In the genomic region with DNA sequence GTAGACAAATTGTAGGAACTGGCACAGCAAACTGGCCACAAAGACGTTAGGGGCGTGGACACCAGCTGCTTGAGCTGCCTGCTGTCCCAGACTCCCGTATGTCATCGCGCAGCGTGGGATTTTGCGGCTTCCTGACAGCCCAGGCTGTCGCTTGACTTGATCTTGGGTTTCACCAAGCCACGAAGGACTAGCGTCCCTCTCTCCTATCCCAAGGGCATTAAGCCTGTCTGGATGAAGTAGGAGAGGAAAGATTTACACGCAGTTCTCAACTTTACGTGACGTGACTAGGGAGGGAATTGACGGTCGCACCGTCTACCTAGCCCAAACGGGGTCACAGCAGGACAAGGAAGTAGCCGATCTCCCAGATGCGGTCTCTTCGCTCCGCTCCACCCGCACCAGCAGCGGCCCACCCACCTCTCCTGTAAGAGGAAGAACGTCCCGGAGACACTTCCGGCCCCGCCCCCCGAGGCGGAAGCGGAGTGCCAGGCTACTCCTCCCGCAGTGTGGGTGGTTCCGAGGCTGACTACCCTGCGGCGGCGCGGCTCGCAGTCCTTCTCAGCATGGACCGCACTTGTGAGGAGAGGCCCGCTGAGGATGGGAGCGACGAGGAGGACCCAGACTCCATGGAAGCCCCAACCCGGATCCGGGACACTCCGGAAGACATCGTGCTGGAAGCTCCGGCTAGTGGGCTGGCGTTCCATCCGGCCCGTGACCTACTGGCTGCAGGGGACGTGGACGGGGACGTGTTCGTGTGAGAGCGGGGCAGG, we compare ENCODE assay signal across 1 cellular context.
A peak's percentile ranks its signal among the peaks of the same experiment; 100 is the strongest.
TF ChIP-seq lines count a peak whose summit lies in the region.

A gene with protein sequence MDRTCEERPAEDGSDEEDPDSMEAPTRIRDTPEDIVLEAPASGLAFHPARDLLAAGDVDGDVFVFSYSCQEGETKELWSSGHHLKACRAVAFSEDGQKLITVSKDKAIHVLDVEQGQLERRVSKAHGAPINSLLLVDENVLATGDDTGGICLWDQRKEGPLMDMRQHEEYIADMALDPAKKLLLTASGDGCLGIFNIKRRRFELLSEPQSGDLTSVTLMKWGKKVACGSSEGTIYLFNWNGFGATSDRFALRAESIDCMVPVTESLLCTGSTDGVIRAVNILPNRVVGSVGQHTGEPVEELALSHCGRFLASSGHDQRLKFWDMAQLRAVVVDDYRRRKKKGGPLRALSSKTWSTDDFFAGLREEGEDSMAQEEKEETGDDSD (plus strand): TSS at position 552 of the 767 bp plus-strand sequence. CDS start 9 bp downstream, at position 561.

TF ChIP-seq in HepG2, 621 proteins besides CTCF, POLR2A, EP300 and RAD21 (continued from another document and continues in another):
- TF ChIP-seq, protein P1, sequence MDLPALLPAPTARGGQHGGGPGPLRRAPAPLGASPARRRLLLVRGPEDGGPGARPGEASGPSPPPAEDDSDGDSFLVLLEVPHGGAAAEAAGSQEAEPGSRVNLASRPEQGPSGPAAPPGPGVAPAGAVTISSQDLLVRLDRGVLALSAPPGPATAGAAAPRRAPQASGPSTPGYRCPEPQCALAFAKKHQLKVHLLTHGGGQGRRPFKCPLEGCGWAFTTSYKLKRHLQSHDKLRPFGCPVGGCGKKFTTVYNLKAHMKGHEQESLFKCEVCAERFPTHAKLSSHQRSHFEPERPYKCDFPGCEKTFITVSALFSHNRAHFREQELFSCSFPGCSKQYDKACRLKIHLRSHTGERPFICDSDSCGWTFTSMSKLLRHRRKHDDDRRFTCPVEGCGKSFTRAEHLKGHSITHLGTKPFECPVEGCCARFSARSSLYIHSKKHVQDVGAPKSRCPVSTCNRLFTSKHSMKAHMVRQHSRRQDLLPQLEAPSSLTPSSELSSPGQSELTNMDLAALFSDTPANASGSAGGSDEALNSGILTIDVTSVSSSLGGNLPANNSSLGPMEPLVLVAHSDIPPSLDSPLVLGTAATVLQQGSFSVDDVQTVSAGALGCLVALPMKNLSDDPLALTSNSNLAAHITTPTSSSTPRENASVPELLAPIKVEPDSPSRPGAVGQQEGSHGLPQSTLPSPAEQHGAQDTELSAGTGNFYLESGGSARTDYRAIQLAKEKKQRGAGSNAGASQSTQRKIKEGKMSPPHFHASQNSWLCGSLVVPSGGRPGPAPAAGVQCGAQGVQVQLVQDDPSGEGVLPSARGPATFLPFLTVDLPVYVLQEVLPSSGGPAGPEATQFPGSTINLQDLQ (CRISPR knock-in tag; IDR thresholded peaks at IDR 0.05), result 0 out of 2 replicates have a peak, but pooled peaks have one; percentile 51
- TF ChIP-seq, protein P2, sequence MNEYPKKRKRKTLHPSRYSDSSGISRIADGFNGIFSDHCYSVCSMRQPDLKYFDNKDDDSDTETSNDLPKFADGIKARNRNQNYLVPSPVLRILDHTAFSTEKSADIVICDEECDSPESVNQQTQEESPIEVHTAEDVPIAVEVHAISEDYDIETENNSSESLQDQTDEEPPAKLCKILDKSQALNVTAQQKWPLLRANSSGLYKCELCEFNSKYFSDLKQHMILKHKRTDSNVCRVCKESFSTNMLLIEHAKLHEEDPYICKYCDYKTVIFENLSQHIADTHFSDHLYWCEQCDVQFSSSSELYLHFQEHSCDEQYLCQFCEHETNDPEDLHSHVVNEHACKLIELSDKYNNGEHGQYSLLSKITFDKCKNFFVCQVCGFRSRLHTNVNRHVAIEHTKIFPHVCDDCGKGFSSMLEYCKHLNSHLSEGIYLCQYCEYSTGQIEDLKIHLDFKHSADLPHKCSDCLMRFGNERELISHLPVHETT (CRISPR knock-in tag; conservative IDR thresholded peaks at IDR 0.05), result 0 out of 2 replicates have a peak, but pooled peaks have one; percentile 36
- TF ChIP-seq KLF11 (CRISPR knock-in tag; IDR thresholded peaks at IDR 0.05), result peak; percentile 49; the same call in 1 of the 2 replicates
- TF ChIP-seq, protein P3, sequence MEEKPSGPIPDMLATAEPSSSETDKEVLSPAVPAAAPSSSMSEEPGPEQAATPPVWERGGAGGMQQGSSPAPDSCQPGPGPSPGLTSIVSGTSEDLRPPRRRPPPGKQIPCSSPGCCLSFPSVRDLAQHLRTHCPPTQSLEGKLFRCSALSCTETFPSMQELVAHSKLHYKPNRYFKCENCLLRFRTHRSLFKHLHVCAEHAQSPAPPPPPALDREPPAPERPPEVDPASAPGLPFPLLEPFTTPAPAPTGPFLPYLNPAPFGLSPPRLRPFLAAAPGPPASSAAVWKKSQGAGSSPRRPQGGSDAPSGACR (CRISPR knock-in tag; IDR thresholded peaks at IDR 0.05), result peak; percentile 26; the same call in 1 of the 2 replicates
- TF ChIP-seq ZNF558 (CRISPR knock-in tag; IDR thresholded peaks at IDR 0.05; ENCODE audit: borderline replicate concordance), result peak; percentile 88; the same call in 1 of the 2 replicates
- TF ChIP-seq, protein P4, sequence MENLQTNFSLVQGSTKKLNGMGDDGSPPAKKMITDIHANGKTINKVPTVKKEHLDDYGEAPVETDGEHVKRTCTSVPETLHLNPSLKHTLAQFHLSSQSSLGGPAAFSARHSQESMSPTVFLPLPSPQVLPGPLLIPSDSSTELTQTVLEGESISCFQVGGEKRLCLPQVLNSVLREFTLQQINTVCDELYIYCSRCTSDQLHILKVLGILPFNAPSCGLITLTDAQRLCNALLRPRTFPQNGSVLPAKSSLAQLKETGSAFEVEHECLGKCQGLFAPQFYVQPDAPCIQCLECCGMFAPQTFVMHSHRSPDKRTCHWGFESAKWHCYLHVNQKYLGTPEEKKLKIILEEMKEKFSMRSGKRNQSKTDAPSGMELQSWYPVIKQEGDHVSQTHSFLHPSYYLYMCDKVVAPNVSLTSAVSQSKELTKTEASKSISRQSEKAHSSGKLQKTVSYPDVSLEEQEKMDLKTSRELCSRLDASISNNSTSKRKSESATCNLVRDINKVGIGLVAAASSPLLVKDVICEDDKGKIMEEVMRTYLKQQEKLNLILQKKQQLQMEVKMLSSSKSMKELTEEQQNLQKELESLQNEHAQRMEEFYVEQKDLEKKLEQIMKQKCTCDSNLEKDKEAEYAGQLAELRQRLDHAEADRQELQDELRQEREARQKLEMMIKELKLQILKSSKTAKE (CRISPR knock-in tag; IDR thresholded peaks at IDR 0.05; ENCODE audit: borderline replicate concordance), result 0 out of 2 replicates have a peak, but pooled peaks have one; percentile 61
- TF ChIP-seq, protein P5, sequence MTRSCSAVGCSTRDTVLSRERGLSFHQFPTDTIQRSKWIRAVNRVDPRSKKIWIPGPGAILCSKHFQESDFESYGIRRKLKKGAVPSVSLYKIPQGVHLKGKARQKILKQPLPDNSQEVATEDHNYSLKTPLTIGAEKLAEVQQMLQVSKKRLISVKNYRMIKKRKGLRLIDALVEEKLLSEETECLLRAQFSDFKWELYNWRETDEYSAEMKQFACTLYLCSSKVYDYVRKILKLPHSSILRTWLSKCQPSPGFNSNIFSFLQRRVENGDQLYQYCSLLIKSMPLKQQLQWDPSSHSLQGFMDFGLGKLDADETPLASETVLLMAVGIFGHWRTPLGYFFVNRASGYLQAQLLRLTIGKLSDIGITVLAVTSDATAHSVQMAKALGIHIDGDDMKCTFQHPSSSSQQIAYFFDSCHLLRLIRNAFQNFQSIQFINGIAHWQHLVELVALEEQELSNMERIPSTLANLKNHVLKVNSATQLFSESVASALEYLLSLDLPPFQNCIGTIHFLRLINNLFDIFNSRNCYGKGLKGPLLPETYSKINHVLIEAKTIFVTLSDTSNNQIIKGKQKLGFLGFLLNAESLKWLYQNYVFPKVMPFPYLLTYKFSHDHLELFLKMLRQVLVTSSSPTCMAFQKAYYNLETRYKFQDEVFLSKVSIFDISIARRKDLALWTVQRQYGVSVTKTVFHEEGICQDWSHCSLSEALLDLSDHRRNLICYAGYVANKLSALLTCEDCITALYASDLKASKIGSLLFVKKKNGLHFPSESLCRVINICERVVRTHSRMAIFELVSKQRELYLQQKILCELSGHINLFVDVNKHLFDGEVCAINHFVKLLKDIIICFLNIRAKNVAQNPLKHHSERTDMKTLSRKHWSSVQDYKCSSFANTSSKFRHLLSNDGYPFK (CRISPR knock-in tag; IDR thresholded peaks at IDR 0.05; ENCODE audit: borderline replicate concordance), result peak; percentile 95
- TF ChIP-seq, protein P6, sequence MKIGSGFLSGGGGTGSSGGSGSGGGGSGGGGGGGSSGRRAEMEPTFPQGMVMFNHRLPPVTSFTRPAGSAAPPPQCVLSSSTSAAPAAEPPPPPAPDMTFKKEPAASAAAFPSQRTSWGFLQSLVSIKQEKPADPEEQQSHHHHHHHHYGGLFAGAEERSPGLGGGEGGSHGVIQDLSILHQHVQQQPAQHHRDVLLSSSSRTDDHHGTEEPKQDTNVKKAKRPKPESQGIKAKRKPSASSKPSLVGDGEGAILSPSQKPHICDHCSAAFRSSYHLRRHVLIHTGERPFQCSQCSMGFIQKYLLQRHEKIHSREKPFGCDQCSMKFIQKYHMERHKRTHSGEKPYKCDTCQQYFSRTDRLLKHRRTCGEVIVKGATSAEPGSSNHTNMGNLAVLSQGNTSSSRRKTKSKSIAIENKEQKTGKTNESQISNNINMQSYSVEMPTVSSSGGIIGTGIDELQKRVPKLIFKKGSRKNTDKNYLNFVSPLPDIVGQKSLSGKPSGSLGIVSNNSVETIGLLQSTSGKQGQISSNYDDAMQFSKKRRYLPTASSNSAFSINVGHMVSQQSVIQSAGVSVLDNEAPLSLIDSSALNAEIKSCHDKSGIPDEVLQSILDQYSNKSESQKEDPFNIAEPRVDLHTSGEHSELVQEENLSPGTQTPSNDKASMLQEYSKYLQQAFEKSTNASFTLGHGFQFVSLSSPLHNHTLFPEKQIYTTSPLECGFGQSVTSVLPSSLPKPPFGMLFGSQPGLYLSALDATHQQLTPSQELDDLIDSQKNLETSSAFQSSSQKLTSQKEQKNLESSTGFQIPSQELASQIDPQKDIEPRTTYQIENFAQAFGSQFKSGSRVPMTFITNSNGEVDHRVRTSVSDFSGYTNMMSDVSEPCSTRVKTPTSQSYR (CRISPR knock-in tag; IDR thresholded peaks at IDR 0.05; ENCODE audit: borderline replicate concordance), result peak; percentile 55; the same call in 1 of the 2 replicates
- peak; percentile 85; the same call in 2 of the 3 replicates for TF ChIP-seq MXI1 (IDR thresholded peaks at IDR 0.05; ENCODE audit: borderline replicate concordance, low read depth, low read length)
- peak; percentile 31; the same call in 1 of the 2 replicates for TF ChIP-seq DR1 (CRISPR knock-in tag; IDR thresholded peaks at IDR 0.05)
- no peak for TF ChIP-seq FOXP1 (IDR thresholded peaks at IDR 0.05)
- no peak for TF ChIP-seq FOXP1 (CRISPR knock-in tag; IDR thresholded peaks at IDR 0.05)
- 0 out of 2 replicates have a peak, but pooled peaks have one; percentile 6 for TF ChIP-seq CEBPG (CRISPR knock-in tag; IDR thresholded peaks at IDR 0.05)
- TF ChIP-seq, protein P7, sequence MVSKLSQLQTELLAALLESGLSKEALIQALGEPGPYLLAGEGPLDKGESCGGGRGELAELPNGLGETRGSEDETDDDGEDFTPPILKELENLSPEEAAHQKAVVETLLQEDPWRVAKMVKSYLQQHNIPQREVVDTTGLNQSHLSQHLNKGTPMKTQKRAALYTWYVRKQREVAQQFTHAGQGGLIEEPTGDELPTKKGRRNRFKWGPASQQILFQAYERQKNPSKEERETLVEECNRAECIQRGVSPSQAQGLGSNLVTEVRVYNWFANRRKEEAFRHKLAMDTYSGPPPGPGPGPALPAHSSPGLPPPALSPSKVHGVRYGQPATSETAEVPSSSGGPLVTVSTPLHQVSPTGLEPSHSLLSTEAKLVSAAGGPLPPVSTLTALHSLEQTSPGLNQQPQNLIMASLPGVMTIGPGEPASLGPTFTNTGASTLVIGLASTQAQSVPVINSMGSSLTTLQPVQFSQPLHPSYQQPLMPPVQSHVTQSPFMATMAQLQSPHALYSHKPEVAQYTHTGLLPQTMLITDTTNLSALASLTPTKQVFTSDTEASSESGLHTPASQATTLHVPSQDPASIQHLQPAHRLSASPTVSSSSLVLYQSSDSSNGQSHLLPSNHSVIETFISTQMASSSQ (IDR thresholded peaks at IDR 0.05; ENCODE audit: low read depth), result no peak
- TF ChIP-seq, protein P7 (CRISPR knock-in tag; IDR thresholded peaks at IDR 0.05; ENCODE audit: borderline replicate concordance), result peak; percentile 61
- TF ChIP-seq SMARCE1 (IDR thresholded peaks at IDR 0.05; ENCODE audit: borderline replicate concordance), result no peak
- peak; percentile 84 for TF ChIP-seq KMT2A (CRISPR knock-in tag; IDR thresholded peaks at IDR 0.05)
- TF ChIP-seq, protein P8, sequence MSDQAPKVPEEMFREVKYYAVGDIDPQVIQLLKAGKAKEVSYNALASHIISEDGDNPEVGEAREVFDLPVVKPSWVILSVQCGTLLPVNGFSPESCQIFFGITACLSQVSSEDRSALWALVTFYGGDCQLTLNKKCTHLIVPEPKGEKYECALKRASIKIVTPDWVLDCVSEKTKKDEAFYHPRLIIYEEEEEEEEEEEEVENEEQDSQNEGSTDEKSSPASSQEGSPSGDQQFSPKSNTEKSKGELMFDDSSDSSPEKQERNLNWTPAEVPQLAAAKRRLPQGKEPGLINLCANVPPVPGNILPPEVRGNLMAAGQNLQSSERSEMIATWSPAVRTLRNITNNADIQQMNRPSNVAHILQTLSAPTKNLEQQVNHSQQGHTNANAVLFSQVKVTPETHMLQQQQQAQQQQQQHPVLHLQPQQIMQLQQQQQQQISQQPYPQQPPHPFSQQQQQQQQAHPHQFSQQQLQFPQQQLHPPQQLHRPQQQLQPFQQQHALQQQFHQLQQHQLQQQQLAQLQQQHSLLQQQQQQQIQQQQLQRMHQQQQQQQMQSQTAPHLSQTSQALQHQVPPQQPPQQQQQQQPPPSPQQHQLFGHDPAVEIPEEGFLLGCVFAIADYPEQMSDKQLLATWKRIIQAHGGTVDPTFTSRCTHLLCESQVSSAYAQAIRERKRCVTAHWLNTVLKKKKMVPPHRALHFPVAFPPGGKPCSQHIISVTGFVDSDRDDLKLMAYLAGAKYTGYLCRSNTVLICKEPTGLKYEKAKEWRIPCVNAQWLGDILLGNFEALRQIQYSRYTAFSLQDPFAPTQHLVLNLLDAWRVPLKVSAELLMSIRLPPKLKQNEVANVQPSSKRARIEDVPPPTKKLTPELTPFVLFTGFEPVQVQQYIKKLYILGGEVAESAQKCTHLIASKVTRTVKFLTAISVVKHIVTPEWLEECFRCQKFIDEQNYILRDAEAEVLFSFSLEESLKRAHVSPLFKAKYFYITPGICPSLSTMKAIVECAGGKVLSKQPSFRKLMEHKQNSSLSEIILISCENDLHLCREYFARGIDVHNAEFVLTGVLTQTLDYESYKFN (CRISPR knock-in tag; conservative IDR thresholded peaks at IDR 0.05), result peak; percentile 64; the same call in 1 of the 2 replicates
- 0 out of 2 replicates have a peak, but pooled peaks have one; percentile 9 for TF ChIP-seq ZNF546 (CRISPR knock-in tag; conservative IDR thresholded peaks at IDR 0.05)
- no peak for TF ChIP-seq IRX3 (CRISPR knock-in tag; IDR thresholded peaks at IDR 0.05; ENCODE audit: borderline replicate concordance, low read depth)
- TF ChIP-seq ZNF329 (CRISPR knock-in tag; IDR thresholded peaks at IDR 0.05; ENCODE audit: low read depth), result 0 out of 2 replicates have a peak, but pooled peaks have one; percentile 37
- TF ChIP-seq ZBTB38 (CRISPR knock-in tag; IDR thresholded peaks at IDR 0.05), result peak; percentile 79
- TF ChIP-seq ZNF792 (CRISPR knock-in tag; IDR thresholded peaks at IDR 0.05), result 0 out of 2 replicates have a peak, but pooled peaks have one; percentile 33
